ENCODE assay signal across 19 cellular contexts in the genomic region with DNA sequence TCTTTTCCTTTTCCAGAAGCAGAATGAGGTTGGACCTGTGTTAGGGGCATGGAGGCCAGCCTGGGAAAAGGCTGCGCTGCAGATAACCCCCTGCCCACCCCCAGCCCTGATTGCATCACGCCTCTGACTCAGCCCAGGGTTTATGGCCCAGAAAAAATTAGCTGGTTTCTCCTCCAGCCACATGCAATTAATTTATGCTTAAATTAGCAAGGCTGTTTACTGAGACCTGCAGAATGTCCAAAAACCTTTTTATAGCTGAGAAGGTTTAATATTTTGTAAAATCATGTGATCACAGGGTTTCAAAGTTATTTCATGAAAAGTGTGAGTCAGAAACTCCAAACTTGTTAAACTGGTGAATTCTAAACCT.
DNase-seq lines count a peak whose midpoint lies in the region; TF ChIP-seq lines count a peak whose summit lies in the region.
"Had no signal": no experiment of that assay in that cellular context is flagged by ENCODE, and none has a peak within 500 bp of the region (broad histone marks: within the 10 kb centered on the region; RNA-seq: fewer than 3 reads in every experiment).

No MANE protein-coding gene starts in this region.

- BruUV-seq in mammary epithelial cell (replicated peaks; lab: Mats Ljungman, UMichigan), result no TSS peak

- in situ Hi-C loops in KBM-7 (cut with MboI; ENCODE audit: low pct_unique_long_range_greater_than_20kb, low sequenced_read_pairs), result no loop called here
- in situ Hi-C loops in mammary epithelial cell (cut with MboI; ENCODE audit: low sequenced_read_pairs in 2 of 2), result no loop called here

- no peaks in the 10 kb centered on the region for H4K20me1 ChIP-seq in mammary epithelial cell (ENCODE audit: insufficient read depth, low read length)

- H3K4me3 ChIP-seq in AG10803 (ENCODE audit: low read length), result no peak overlapping the region
- no peak overlapping the region for H3K4me3 ChIP-seq in mammary epithelial cell (replicated peaks in 1 of 3; ENCODE audit: insufficient read depth in 1 of 3, low read depth in 2 of 3, low read length in 3 of 3)
- H3K4me3 ChIP-seq: mucosa of descending colon, Peyer's patch, right atrium auricular region, tibial artery had no signal

- H3K4me2 ChIP-seq in mammary epithelial cell (ENCODE audit: insufficient read depth, low read depth, low read length), result no peak overlapping the region

- 13% methylated on average over 2 of the region's 2 CpGs for WGBS in mammary epithelial cell (ENCODE audit: low coverage, missing lambda C conversion rate)

- no peaks in the 10 kb centered on the region for H3K27me3 ChIP-seq in mammary epithelial cell (ENCODE audit: insufficient read depth, low read length)
- H3K27me3 ChIP-seq: Peyer's patch, right atrium auricular region had no signal

- dilution Hi-C loops in mammary epithelial cell (cut with HindIII; ENCODE audit: low sequenced_read_pairs), result loop anchor here (5.0 kb wide), 4 partner anchors 43 to 112 kb away; no protein-coding TSS in a partner anchor

- peaks cover 15% of the 10 kb centered on the region for H3K9me3 ChIP-seq in mammary epithelial cell (replicated peaks; ENCODE audit: insufficient read depth, low read length)
- H3K9me3 ChIP-seq: mucosa of descending colon, Peyer's patch, right atrium auricular region, tibial artery had no signal

- no peaks in the 10 kb centered on the region for H3K4me1 ChIP-seq in mammary epithelial cell (ENCODE audit: insufficient read depth, low read length)
- H3K4me1 ChIP-seq: Peyer's patch, tibial artery had no signal

- CTCF ChIA-PET in mammary epithelial cell (lab: Charles Lee; ENCODE audit: low non-redundant PET), result no interaction called here

- peak; percentile 48 for DNase-seq in AG10803 (ENCODE audit: low read depth)
- peak; percentile 50 for DNase-seq in KBM-7
- DNase-seq in SIG-M5 treated with dmso at 0.1 percent for 504 hours (lab: John Stamatoyannopoulos, UW; ENCODE audit: unreplicated experiment), result peak; percentile 32
- peak; percentile 62 for DNase-seq in left kidney (ENCODE audit: low read depth, low spot score)
- DNase-seq in cortex of kidney (lab: John Stamatoyannopoulos, UW), result no peak
- DNase-seq in anterior cingulate cortex (lab: John Stamatoyannopoulos, UW), result no peak
- no peak for DNase-seq in T-helper 1 cell
- DNase-seq in mammary epithelial cell, result no peak
- DNase-seq: activated CD4-positive, alpha-beta T cell treated with anti-CD3 and anti-CD28 coated beads, Interleukin-2, amount 50 U/mL, for 1 hour; activated naive CD4-positive, alpha-beta T cell treated with Interleukin-2 at 50 U/mL for 16 hours; CD4-positive, alpha-beta T cell; DMS53; left colon; mucosa of descending colon; NCI-H524; Peyer's patch; stimulated activated naive CD4-positive, alpha-beta T cell; tibial artery had no signal

- no peak overlapping the region for H3K27ac ChIP-seq in mammary epithelial cell (ENCODE audit: insufficient read depth, low read depth, low read length)
- H3K27ac ChIP-seq: Peyer's patch, right atrium auricular region, tibial artery had no signal

- intact Hi-C loops in mammary epithelial cell (cut with micrococcal nuclease), result no loop called here

- TF ChIP-seq CTCF in AG10803 (conservative IDR thresholded peaks at IDR 0.05; ENCODE audit: low read length) (no peak), mammary epithelial cell (conservative IDR thresholded peaks at IDR 0.05 in 1 of 2, IDR thresholded peaks at IDR 0.05 in 1 of 2; ENCODE audit: extremely low read depth in 1 of 2, insufficient read depth in 1 of 2, low read depth in 1 of 2, low read length in 2 of 2) (no peak)

- H3K36me3 ChIP-seq in mammary epithelial cell (ENCODE audit: insufficient read depth, low read length), result no peaks in the 10 kb centered on the region
- H3K36me3 ChIP-seq: Peyer's patch, right atrium auricular region, tibial artery had no signal

- H3K79me2 ChIP-seq in mammary epithelial cell (ENCODE audit: insufficient read depth, low read length), result no peaks in the 10 kb centered on the region

- no peak overlapping the region for H3K9ac ChIP-seq in mammary epithelial cell (ENCODE audit: insufficient read depth, low read length)

- no peak overlapping the region for H2AFZ ChIP-seq in mammary epithelial cell (ENCODE audit: low read depth, low read length)

Comparison
In these comparisons a context has a peak if more than half of its experiments do, and no peak if none do; other contexts are left out.
1. DNase-seq: peak in AG10803 (single experiment), KBM-7 (single experiment), SIG-M5 treated with dmso at 0.1 percent for 504 hours (single experiment) and left kidney (single experiment); none in cortex of kidney (single experiment), anterior cingulate cortex (0 of 58), T-helper 1 cell (0 of 5) and mammary epithelial cell (single experiment).